14 cellular contexts compared by ENCODE assay signal in the genomic region with DNA sequence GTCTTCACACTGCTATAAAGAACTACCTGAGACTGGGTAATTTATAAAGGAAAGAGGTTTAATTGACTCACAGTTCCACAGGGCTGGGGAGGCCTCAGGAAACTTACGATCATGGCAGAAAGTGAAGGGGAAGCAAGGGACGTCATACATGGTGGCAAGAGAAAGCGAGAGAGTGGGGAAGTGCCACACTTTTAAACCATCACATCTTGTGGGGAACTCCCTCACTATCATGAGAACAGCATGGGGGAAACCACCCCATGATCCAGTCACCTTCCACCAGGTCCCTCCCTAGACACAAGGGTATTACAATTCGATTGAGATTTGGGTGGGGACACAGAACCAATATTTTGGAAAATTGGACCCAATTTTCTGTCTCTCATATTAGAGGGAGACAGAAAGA. TPM values are rescaled to one million over a fixed set of nuclear protein-coding genes. Genes with fewer than 3 reads are reported as not detected.
"Had no signal": no experiment of that assay in that cellular context is flagged by ENCODE, and none has a peak within 500 bp of the region (broad histone marks: within the 10 kb centered on the region; RNA-seq: fewer than 3 reads in every experiment).

No MANE protein-coding gene starts in this region.

RNA-seq across cellular contexts. Expression of gene NKX2-5, which starts 17.6 kb away (rescaled TPM):
- total RNA-seq: natural killer cell, occipital lobe, osteoblast, ovary, renal cortical epithelial cell, right lobe of liver, sigmoid colon, suprapubic skin, transverse colon, upper lobe of right lung, urinary bladder, uterus had no signal
- polyA plus RNA-seq: neural cell, ovary, psoas muscle, urinary bladder had no signal
